Comparison of ENCODE assay signal across 8 cellular contexts in the genomic region with DNA sequence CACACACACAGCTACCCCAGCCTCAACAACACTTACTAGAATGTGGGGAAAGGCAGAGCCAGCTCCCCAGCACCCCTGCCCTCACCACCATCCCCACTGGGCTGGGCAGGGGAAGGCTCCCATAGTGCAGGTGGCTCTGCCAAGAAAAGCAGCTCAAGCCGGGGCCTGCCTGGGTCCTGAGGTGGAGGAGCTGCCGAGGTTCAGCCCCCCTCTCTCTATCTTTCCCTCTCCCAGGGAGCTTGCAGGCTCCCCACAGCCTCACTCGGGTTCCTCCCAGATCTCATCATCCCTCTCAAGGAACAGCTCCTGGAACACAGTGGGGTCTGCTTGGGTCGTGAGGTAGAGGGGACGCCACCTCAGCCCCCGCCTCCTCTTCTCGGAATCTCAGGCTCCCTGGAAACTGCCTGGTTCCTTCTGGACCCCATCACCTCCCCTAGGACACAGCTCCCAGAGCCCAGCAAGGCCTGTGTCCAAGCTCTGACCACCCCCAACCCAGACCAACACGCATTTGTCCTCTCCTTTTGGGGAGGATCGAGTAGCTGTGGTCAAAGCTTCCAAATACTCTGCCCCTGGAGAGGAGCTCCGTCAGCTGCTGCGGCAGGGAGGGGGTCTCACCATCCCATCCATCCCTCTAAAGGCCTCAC. TPM values are rescaled to one million over a fixed set of nuclear protein-coding genes. Genes with fewer than 3 reads are reported as not detected.
A peak's percentile ranks its signal among the peaks of the same experiment; 100 is the strongest.
DNase-seq lines count a peak whose midpoint lies in the region; ATAC-seq and TF ChIP-seq lines count a peak whose summit lies in the region.

No MANE protein-coding gene starts in this region.

- no peak for DNase-seq in Calu3
- no peak for DNase-seq in retinal pigment epithelial cell (ENCODE audit: low read depth)
- DNase-seq in NCI-H187 treated with DMSO at 0.1 percent for 48 hours (lab: John Stamatoyannopoulos, UW) = no peak
- DNase-seq in activated T-cell treated with anti-CD3 and anti-CD28 coated beads, Interleukin-2, amount 50 U/mL, for 4 hours = no peak
- DNase-seq in activated T-cell treated with anti-CD3 and anti-CD28 coated beads, Interleukin-2, amount 50 U/mL, for 1 hour = no peak
- no peak for DNase-seq in activated naive CD8-positive, alpha-beta T cell treated with anti-CD3 and anti-CD28 coated beads, Interleukin-2, amount 50 U/mL, for 24 hours

- H3K4me3 Mint-ChIP-seq in Calu3 (ENCODE audit: low read depth, unreplicated experiment) (peak overlapping the region; percentile 90), brain (peak overlapping the region in 4 of 5 experiments; percentile 66 to 83 (median 74))
- H3K4me3 Mint-ChIP-seq in activated T-cell treated with anti-CD3 and anti-CD28 coated beads, Interleukin-2, amount 50 U/mL, for 4 hours = no peak overlapping the region
- no peak overlapping the region for H3K4me3 Mint-ChIP-seq in activated naive CD8-positive, alpha-beta T cell treated with anti-CD3 and anti-CD28 coated beads, Interleukin-2, amount 50 U/mL, for 24 hours

- ATAC-seq in activated T-cell treated with anti-CD3 and anti-CD28 coated beads, Interleukin-2, amount 50 U/mL, for 4 hours = no peak
- ATAC-seq in activated naive CD8-positive, alpha-beta T cell treated with anti-CD3 and anti-CD28 coated beads, Interleukin-2, amount 50 U/mL, for 24 hours = no peak

- no peaks in the 10 kb centered on the region for H3K9me3 ChIP-seq in iPS-18a (ENCODE audit: control insufficient read depth, low read depth, low read length)

- CTCF ChIA-PET in Calu3 (lab: Charles Lee) = interaction anchor here (0.6 to 9.3 kb wide), 16 partner anchors 15 to 374 kb away, joined by 3 to 99 read pairs (median 4); partner anchors contain the start of genes CHTOP, CREB3L4, S100A1 and S100A13

- peaks cover 78% of the 10 kb centered on the region for H3K4me1 Mint-ChIP-seq in Calu3 (ENCODE audit: low read depth, unreplicated experiment)
- H3K4me1 Mint-ChIP-seq in brain = peaks cover 41% of the 10 kb centered on the region
- no peaks in the 10 kb centered on the region for H3K4me1 Mint-ChIP-seq in activated T-cell treated with anti-CD3 and anti-CD28 coated beads, Interleukin-2, amount 50 U/mL, for 4 hours (ENCODE audit: low read depth)
- peaks cover 3% of the 10 kb centered on the region for H3K4me1 Mint-ChIP-seq in activated naive CD8-positive, alpha-beta T cell treated with anti-CD3 and anti-CD28 coated beads, Interleukin-2, amount 50 U/mL, for 24 hours

- H3K27ac Mint-ChIP-seq in Calu3 (ENCODE audit: unreplicated experiment) (peak overlapping the region; percentile 71), brain (peak overlapping the region in 4 of 5 experiments; percentile 5 to 83 (median 45))
- no peak overlapping the region for H3K27ac Mint-ChIP-seq in activated naive CD8-positive, alpha-beta T cell treated with anti-CD3 and anti-CD28 coated beads, Interleukin-2, amount 50 U/mL, for 24 hours

- no TSS peak for BruUV-seq in Calu3 (replicated peaks; lab: Mats Ljungman, UMichigan)

- peak overlapping the region; percentile 6 for H3K9ac ChIP-seq in iPS-18a (ENCODE audit: low read length)

- H3K36me3 ChIP-seq in iPS-18a (ENCODE audit: control insufficient read depth, low read depth, low read length) = no peaks in the 10 kb centered on the region

- peak overlapping the region; percentile 48 for H3K4me3 ChIP-seq in iPS-18a (ENCODE audit: low read length)
- peak overlapping the region; percentile 70 for H3K4me3 ChIP-seq in retinal pigment epithelial cell (ENCODE audit: low read length)

- H3K27me3 Mint-ChIP-seq in Calu3 (ENCODE audit: unreplicated experiment) (no peaks in the 10 kb centered on the region), brain (peaks cover 28% of the 10 kb centered on the region)
- H3K27me3 Mint-ChIP-seq in activated T-cell treated with anti-CD3 and anti-CD28 coated beads, Interleukin-2, amount 50 U/mL, for 4 hours (ENCODE audit: low read depth) = no peaks in the 10 kb centered on the region
- no peaks in the 10 kb centered on the region for H3K27me3 Mint-ChIP-seq in activated naive CD8-positive, alpha-beta T cell treated with anti-CD3 and anti-CD28 coated beads, Interleukin-2, amount 50 U/mL, for 24 hours

- intact Hi-C loops in Calu3 (cut with micrococcal nuclease; ENCODE audit: unreplicated experiment) = no loop called here

- H3K27me3 ChIP-seq in iPS-18a (ENCODE audit: control insufficient read depth, insufficient read depth, low read length) = no peaks in the 10 kb centered on the region

- H3K36me3 Mint-ChIP-seq in Calu3 (ENCODE audit: insufficient read depth, unreplicated experiment) (peaks cover 89% of the 10 kb centered on the region), brain (no peaks in the 10 kb centered on the region)
- no peaks in the 10 kb centered on the region for H3K36me3 Mint-ChIP-seq in activated T-cell treated with anti-CD3 and anti-CD28 coated beads, Interleukin-2, amount 50 U/mL, for 4 hours (ENCODE audit: insufficient read depth)
- H3K36me3 Mint-ChIP-seq in activated naive CD8-positive, alpha-beta T cell treated with anti-CD3 and anti-CD28 coated beads, Interleukin-2, amount 50 U/mL, for 24 hours (ENCODE audit: low read depth) = no peaks in the 10 kb centered on the region

- no peaks in the 10 kb centered on the region for H3K9me3 Mint-ChIP-seq in Calu3 (ENCODE audit: low read depth, unreplicated experiment)
- no peaks in the 10 kb centered on the region for H3K9me3 Mint-ChIP-seq in brain
- no peaks in the 10 kb centered on the region for H3K9me3 Mint-ChIP-seq in activated T-cell treated with anti-CD3 and anti-CD28 coated beads, Interleukin-2, amount 50 U/mL, for 4 hours
- H3K9me3 Mint-ChIP-seq in activated naive CD8-positive, alpha-beta T cell treated with anti-CD3 and anti-CD28 coated beads, Interleukin-2, amount 50 U/mL, for 24 hours = no peaks in the 10 kb centered on the region

- TF ChIP-seq CTCF in Calu3 (IDR thresholded peaks at IDR 0.05; ENCODE audit: unreplicated experiment) (no peak), brain (conservative IDR thresholded peaks at IDR 0.05) (no peak), retinal pigment epithelial cell (conservative IDR thresholded peaks at IDR 0.05; ENCODE audit: low read depth, low read length) (no peak)

- H3K4me1 ChIP-seq in iPS-18a (ENCODE audit: control insufficient read depth, low read depth, low read length) = peaks cover 28% of the 10 kb centered on the region

- H3K27ac ChIP-seq in iPS-18a (ENCODE audit: low read length) = no peak overlapping the region

RNA-seq across cellular contexts. Expression of gene S100A16, which starts 0.7 kb away (rescaled TPM):
- 247 and 255 TPM in 2 replicates for total RNA-seq in Calu3 (2022)
- polyA plus RNA-seq in brain (ENCODE audit: insufficient read depth, low read depth, low replicate concordance) = 36.7 TPM
- under 1 TPM in 2 of 3 donors, not detected in 1; 0.24 to 0.29 TPM for total RNA-seq in activated T-cell treated with anti-CD3 and anti-CD28 coated beads, Interleukin-2, amount 50 U/mL, for 4 hours

RNA-seq across cellular contexts. Expression of gene S100A14, which starts 3.9 kb away (rescaled TPM):
- 74.6 and 106 TPM in 2 replicates for total RNA-seq in Calu3 (2022)
- 0.39 TPM for polyA plus RNA-seq in brain (ENCODE audit: insufficient read depth, low read depth, low replicate concordance)
- under 1 TPM in 2 of 3 donors, not detected in 1; 0.32 to 0.43 TPM for total RNA-seq in activated T-cell treated with anti-CD3 and anti-CD28 coated beads, Interleukin-2, amount 50 U/mL, for 4 hours

RNA-seq across cellular contexts. Expression of gene S100A13, which starts 15.1 kb away (rescaled TPM):
- total RNA-seq in Calu3 (2022) = 104 and 117 TPM in 2 replicates
- 198 TPM for polyA plus RNA-seq in brain (ENCODE audit: insufficient read depth, low read depth, low replicate concordance)
- total RNA-seq in activated T-cell treated with anti-CD3 and anti-CD28 coated beads, Interleukin-2, amount 50 U/mL, for 4 hours = 1 to 10 TPM; 2.0 to 4.9 (median 3.3) TPM

RNA-seq across cellular contexts. Expression of gene S100A1, which starts 16.0 kb away (rescaled TPM):
- total RNA-seq in Calu3 (2022) = not detected in 2 replicates
- 570 TPM for polyA plus RNA-seq in brain (ENCODE audit: insufficient read depth, low read depth, low replicate concordance)
- total RNA-seq in activated T-cell treated with anti-CD3 and anti-CD28 coated beads, Interleukin-2, amount 50 U/mL, for 4 hours = not detected

RNA-seq across cellular contexts. Expression of gene CHTOP, which starts 21.6 kb away (rescaled TPM):
- total RNA-seq in Calu3 (2022) = 93.7 and 100 TPM in 2 replicates
- polyA plus RNA-seq in brain (ENCODE audit: insufficient read depth, low read depth, low replicate concordance) = 85.1 TPM
- total RNA-seq in activated T-cell treated with anti-CD3 and anti-CD28 coated beads, Interleukin-2, amount 50 U/mL, for 4 hours = 100 to 1,000 TPM; 111 to 117 (median 114) TPM

Comparison
In these comparisons a context has a peak if more than half of its experiments do, and no peak if none do; other contexts are left out.
1. H3K4me3 Mint-ChIP-seq: peak in Calu3 (single experiment) and brain (4 of 5); none in activated T-cell treated with anti-CD3 and anti-CD28 coated beads, Interleukin-2, amount 50 U/mL, for 4 hours (single experiment) and activated naive CD8-positive, alpha-beta T cell treated with anti-CD3 and anti-CD28 coated beads, Interleukin-2, amount 50 U/mL, for 24 hours (single experiment).
2. RNA of gene S100A16, which starts 0.7 kb away (total RNA-seq): 247 to 255 TPM in Calu3; 0.24 to 0.29 TPM in activated T-cell treated with anti-CD3 and anti-CD28 coated beads, Interleukin-2, amount 50 U/mL, for 4 hours; every median in the first group is over 100 times any median in the second.
3. RNA of gene S100A14, which starts 3.9 kb away (total RNA-seq): 74.6 to 106 TPM in Calu3; 0.32 to 0.43 TPM in activated T-cell treated with anti-CD3 and anti-CD28 coated beads, Interleukin-2, amount 50 U/mL, for 4 hours; every median in the first group is over 10 times any median in the second.
4. RNA of gene S100A13, which starts 15.1 kb away (total RNA-seq): 104 to 117 TPM in Calu3; 2.0 to 4.9 TPM in activated T-cell treated with anti-CD3 and anti-CD28 coated beads, Interleukin-2, amount 50 U/mL, for 4 hours; every median in the first group is over 10 times any median in the second.